Comparison of ENCODE assay signal across 8 cellular contexts in genomic region chr7:76292206-76292573, GRCh38. TPM values are rescaled to one million over a fixed set of nuclear protein-coding genes. Genes with fewer than 3 reads are reported as not detected.
DNase-seq lines count a peak whose midpoint lies in the region; ATAC-seq and TF ChIP-seq lines count a peak whose summit lies in the region.

No MANE protein-coding gene starts in this region.

- ATAC-seq in HG03108 (IDR thresholded peaks at IDR 0.05; ENCODE audit: unreplicated experiment) (peak; percentile 10), lower lobe of right lung (peak; percentile 22 to 33), GM18858 (IDR thresholded peaks at IDR 0.05; ENCODE audit: unreplicated experiment) (no peak)

- H3K27ac ChIP-seq in 22Rv1 (peak overlapping the region; percentile 79), lower lobe of right lung (peak overlapping the region; percentile 91)

- no peaks in the 10 kb centered on the region for H3K36me3 ChIP-seq in lower lobe of right lung

- H3K27me3 ChIP-seq in lower lobe of right lung (ENCODE audit: low read depth) = no peaks in the 10 kb centered on the region

- intact Hi-C loops in lower lobe of right lung (cut with DNase I) = no loop called here

- H3K4me3 ChIP-seq in astrocyte of the cerebellum (ENCODE audit: low read depth, low read length) (peak overlapping the region; percentile 2), lower lobe of right lung (peak overlapping the region; percentile 50)

- no peak for TF ChIP-seq CTCF in 22Rv1 (IDR thresholded peaks at IDR 0.05)
- TF ChIP-seq CTCF in astrocyte of the cerebellum (IDR thresholded peaks at IDR 0.05; ENCODE audit: low read depth, low read length, missing control alignments) = no peak
- TF ChIP-seq CTCF in lower lobe of right lung (IDR thresholded peaks at IDR 0.05) = no peak

- in situ Hi-C loops in astrocyte of the cerebellum (cut with HindIII; ENCODE audit: low sequenced_read_pairs) = no loop called here

- no peaks in the 10 kb centered on the region for H3K9me3 ChIP-seq in lower lobe of right lung

- DNase-seq in astrocyte of the cerebellum (ENCODE audit: low read depth) (no peak), lower lobe of right lung (no peak), iPS-NIHi11 (ENCODE audit: low spot score) (no peak), NCI-H128 (lab: John Stamatoyannopoulos, UW; ENCODE audit: unreplicated experiment) (no peak), 8988T (no peak)

- H3K4me1 ChIP-seq in lower lobe of right lung = peaks cover 64% of the 10 kb centered on the region

RNA-seq across cellular contexts. Expression of gene HSPB1, which starts 10.3 kb away (rescaled TPM):
- total RNA-seq in lower lobe of right lung = 609 TPM
